Comparison of ENCODE assay signal across 13 cellular contexts in genomic region chr4:5874811-5875465, GRCh38. TPM values are rescaled to one million over a fixed set of nuclear protein-coding genes. Genes with fewer than 3 reads are reported as not detected.
DNase-seq lines count a peak whose midpoint lies in the region; ATAC-seq and TF ChIP-seq lines count a peak whose summit lies in the region.
"Had no signal": no experiment of that assay in that cellular context is flagged by ENCODE, and none has a peak within 500 bp of the region (broad histone marks: within the 10 kb centered on the region; RNA-seq: fewer than 3 reads in every experiment).

No MANE protein-coding gene starts in this region.

- no peaks in the 10 kb centered on the region for H3K9me3 ChIP-seq in gastroesophageal sphincter
- peaks cover 10% of the 10 kb centered on the region for H3K9me3 ChIP-seq in aorta (ENCODE audit: control insufficient read depth, low read length)
- H3K9me3 ChIP-seq: gastrocnemius medialis had no signal

- H3K36me3 ChIP-seq in gastroesophageal sphincter (no peaks in the 10 kb centered on the region), aorta (ENCODE audit: control insufficient read depth in 1 of 2, insufficient read depth in 2 of 2, low read length in 1 of 2) (no peaks in the 10 kb centered on the region)
- H3K36me3 ChIP-seq: gastrocnemius medialis had no signal

- H3K27ac ChIP-seq in gastroesophageal sphincter = no peak overlapping the region
- H3K27ac ChIP-seq in aorta (ENCODE audit: low read depth in 1 of 2, low read length in 2 of 2) = no peak overlapping the region
- H3K27ac ChIP-seq: gastrocnemius medialis had no signal

- no peak for TF ChIP-seq CTCF in gastroesophageal sphincter (IDR thresholded peaks at IDR 0.05)

- TF ChIP-seq EP300 in gastroesophageal sphincter (IDR thresholded peaks at IDR 0.05) = no peak

- H3K27me3 ChIP-seq in gastroesophageal sphincter (peaks cover 72% of the 10 kb centered on the region), aorta (ENCODE audit: control insufficient read depth in 1 of 2, insufficient read depth in 2 of 2, low read length in 1 of 2) (peaks cover 0 to 5% of the 10 kb centered on the region in 2 donors)
- H3K27me3 ChIP-seq: gastrocnemius medialis had no signal

- peak; percentile 59 for ATAC-seq in gastroesophageal sphincter
- ATAC-seq in aorta (ENCODE audit: low FRiP score) = peak; percentile 33
- no peak for ATAC-seq in GM21515 (IDR thresholded peaks at IDR 0.05; ENCODE audit: unreplicated experiment)
- ATAC-seq: gastrocnemius medialis had no signal

- WGBS in gastroesophageal sphincter (ENCODE audit: low coverage in 1 of 2), 2 donors = 10 to 27% methylated on average over 2 to 6 of the region's 6 CpGs
- 37 to 46% methylated on average over 6 of the region's 6 CpGs for WGBS in aorta, 2 donors

- peak; percentile 1 for DNase-seq in SIG-M5 treated with dmso at 0.1 percent for 504 hours (lab: John Stamatoyannopoulos, UW; ENCODE audit: unreplicated experiment)
- no peak for DNase-seq in SIG-M5 (lab: John Stamatoyannopoulos, UW)
- DNase-seq in anterior cingulate cortex (lab: John Stamatoyannopoulos, UW) = peak in 36 of 58 donors; percentile 10 to 85 (median 51)
- DNase-seq in aorta = peak in 1 of 2 donors; percentile 37
- DNase-seq in stimulated activated CD8-positive, alpha-beta memory T cell treated with anti-CD3 and anti-CD28 coated beads, Interleukin-4, amount 100 ng/mL, for 48 hours = no peak
- no peak for DNase-seq in NCI-H128 (lab: John Stamatoyannopoulos, UW; ENCODE audit: unreplicated experiment)
- DNase-seq: gastrocnemius medialis; GF-D8; NCI-H2081 treated with DMSO at 0.1 percent for 48 hours; stimulated activated CD4-positive, alpha-beta T cell treated with anti-CD3 and anti-CD28 coated beads, Interleukin-4, amount 100 ng/mL, for 4 hours had no signal

- intact Hi-C loops in aorta (cut with DNase I) = no loop called here

- TF ChIP-seq POLR2A in gastroesophageal sphincter (IDR thresholded peaks at IDR 0.05) = no peak

- H3K4me3 ChIP-seq in gastroesophageal sphincter (no peak overlapping the region), aorta (ENCODE audit: low read length in 2 of 2) (no peak overlapping the region)
- H3K4me3 ChIP-seq: gastrocnemius medialis, lung had no signal

- H3K4me1 ChIP-seq in gastroesophageal sphincter (no peaks in the 10 kb centered on the region), aorta (ENCODE audit: control insufficient read depth in 1 of 2, insufficient read depth in 2 of 2, low read length in 2 of 2) (no peaks in the 10 kb centered on the region)
- H3K4me1 ChIP-seq: gastrocnemius medialis had no signal

RNA-seq across cellular contexts. Expression of gene CRMP1, which starts 17.9 kb away (rescaled TPM):
- 1 to 10 TPM in 3 of 4 donors, under 1 TPM in 1; 0.62 to 4.3 (median 1.6) TPM for total RNA-seq in gastroesophageal sphincter
- 1 to 10 TPM in 1 of 2 donors, under 1 TPM in 1; 0.58 to 2.0 TPM for total RNA-seq in aorta
- under 1 TPM in 1 of 2 donors, not detected in 1; 0.05 TPM for polyA plus RNA-seq in aorta

Comparison
In these comparisons a context has a peak if more than half of its experiments do, and no peak if none do; other contexts are left out.
1. DNase-seq: peak in SIG-M5 treated with dmso at 0.1 percent for 504 hours (single experiment) and anterior cingulate cortex (36 of 58); none in SIG-M5 (single experiment), stimulated activated CD8-positive, alpha-beta memory T cell treated with anti-CD3 and anti-CD28 coated beads, Interleukin-4, amount 100 ng/mL, for 48 hours (single experiment) and NCI-H128 (single experiment).